In the genomic region with DNA sequence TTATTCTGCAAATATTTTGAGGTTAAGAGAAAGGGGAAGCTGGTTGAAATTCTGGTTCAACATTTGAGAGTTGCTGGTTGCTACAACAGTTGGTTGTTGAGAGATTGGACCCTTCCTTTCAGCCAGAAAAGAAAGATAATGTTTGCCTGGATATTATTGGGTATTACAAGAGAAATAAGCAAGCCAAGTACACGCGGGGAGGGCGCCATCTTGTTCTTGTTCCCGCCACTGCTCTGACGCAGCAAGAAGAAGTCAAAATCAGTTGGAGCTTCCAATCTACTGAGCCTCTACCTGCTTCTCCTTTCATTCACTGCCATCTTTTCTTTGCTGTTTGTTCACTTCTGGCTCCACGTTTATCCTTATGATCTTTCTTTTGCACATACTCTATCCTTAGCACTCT, we compare ENCODE assay signal across 32 cellular contexts. TPM values are rescaled to one million over a fixed set of nuclear protein-coding genes. Genes with fewer than 3 reads are reported as not detected.
"Had no signal": no experiment of that assay in that cellular context is flagged by ENCODE, and none has a peak within 500 bp of the region (broad histone marks: within the 10 kb centered on the region; RNA-seq: fewer than 3 reads in every experiment).

No MANE protein-coding gene starts in this region.

- H3K9ac ChIP-seq: KMS-11 had no signal

- DNase-seq: Karpas-422, MM.1S, MV-4-11, NCI-H1092, NCI-H1105, NCI-H1417 treated with DMSO at 0.1 percent for 48 hours, NCI-H1436 treated with DMSO at 0.1 percent for 48 hours, NCI-H1694 treated with DMSO at 0.1 percent for 48 hours, NCI-H187 treated with DMSO at 0.1 percent for 48 hours, NCI-H2029, NCI-H2081, NCI-H2171 treated with DMSO at 0.1 percent for 48 hours, NCI-H226, NCI-H446 treated with DMSO at 0.1 percent for 48 hours, NCI-H510A, NCI-H524, NCI-H526, NCI-H69, NCI-H748 treated with DMSO at 0.1 percent for 48 hours, NCI-H82, PC-3, Peyer's patch, Right ventricle myocardium superior, RPMI8226, SHP77 treated with DMSO at 0.1 percent for 48 hours, SW 1271, T-helper 1 cell had no signal

- H3K4me3 ChIP-seq: Peyer's patch, SJSA1 had no signal

- H3K36me3 ChIP-seq: Peyer's patch, SJSA1 had no signal

- H3K9me3 ChIP-seq: Peyer's patch had no signal

- H3K27me3 ChIP-seq: Peyer's patch had no signal

- H3K4me1 ChIP-seq: Peyer's patch, SJSA1 had no signal

- H3K27ac ChIP-seq: KMS-11, Peyer's patch, SJSA1 had no signal

- H3K4me2 ChIP-seq: KMS-11 had no signal

- ATAC-seq: PC-3 had no signal

RNA-seq across cellular contexts. Expression of gene BSPH1, which starts 18.4 kb away (rescaled TPM):
- total RNA-seq: LHCN-M2, MCF 10A, OCI-LY7, PC-3, Peyer's patch, Right ventricle myocardium superior, SJSA1 had no signal

RNA-seq across cellular contexts. Expression of gene ELSPBP1, which starts 20.9 kb away (rescaled TPM):
- total RNA-seq: LHCN-M2, MCF 10A, OCI-LY7, PC-3, Peyer's patch, Right ventricle myocardium superior, SJSA1 had no signal
